ENCODE assay signal across 25 cellular contexts in the genomic region with DNA sequence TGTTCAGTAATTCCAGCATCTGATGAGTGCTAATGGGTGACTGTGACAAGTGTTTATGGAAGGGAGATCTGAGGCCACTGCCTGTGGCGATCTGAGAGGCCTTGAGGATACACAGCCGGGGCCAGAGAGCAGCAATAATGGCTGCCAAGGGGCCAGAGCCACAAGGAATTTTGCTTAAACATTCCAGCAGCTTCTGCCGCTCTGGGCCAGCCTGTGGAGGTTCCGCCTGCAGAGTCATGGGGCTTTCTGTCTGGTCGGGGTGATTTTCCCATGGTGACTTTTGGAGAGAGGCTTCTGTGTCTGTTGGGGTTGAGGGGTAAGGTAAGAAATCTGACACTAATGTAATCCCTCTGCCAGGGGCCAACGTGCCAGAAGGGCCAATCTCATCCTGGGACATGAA.
DNase-seq lines count a peak whose midpoint lies in the region; ATAC-seq and TF ChIP-seq lines count a peak whose summit lies in the region.
"Had no signal": no experiment of that assay in that cellular context is flagged by ENCODE, and none has a peak within 500 bp of the region (broad histone marks: within the 10 kb centered on the region; RNA-seq: fewer than 3 reads in every experiment).

No MANE protein-coding gene starts in this region.

- intact Hi-C loops in esophagus muscularis mucosa (cut with DNase I): no loop called here

- no peaks in the 10 kb centered on the region for H3K9me3 ChIP-seq in SK-N-SH
- H3K9me3 ChIP-seq in esophagus muscularis mucosa: no peaks in the 10 kb centered on the region
- H3K9me3 ChIP-seq: BE2C had no signal

- H2AFZ ChIP-seq in SK-N-SH (ENCODE audit: low read depth): peak overlapping the region; percentile 57; the same call in 1 of the 2 replicates

- H3K36me3 Mint-ChIP-seq in nephron progenitor cell (ENCODE audit: low read depth): no peaks in the 10 kb centered on the region
- H3K36me3 Mint-ChIP-seq in activated naive CD8-positive, alpha-beta T cell treated with anti-CD3 and anti-CD28 coated beads, Interleukin-2, amount 50 U/mL, for 24 hours (ENCODE audit: low read depth): no peaks in the 10 kb centered on the region
- H3K36me3 Mint-ChIP-seq in T-cell: no peaks in the 10 kb centered on the region
- H3K36me3 Mint-ChIP-seq: activated naive CD8-positive, alpha-beta T cell treated with anti-CD3 and anti-CD28 coated beads, Interleukin-2, amount 10 ng/mL, durations not matched to agents 7 days and 5 days; IgD-negative memory B cell; naive B cell had no signal

- CTCF ChIA-PET in SK-N-SH (lab: Yijun Ruan, JAX) (no interaction called here), T-cell (lab: Charles Lee) (interaction anchor here in 1 of 2 donors (0.7 kb wide), 1 partner anchor 592 kb away, joined by 4 read pairs; no protein-coding TSS in a partner anchor)

- no peaks in the 10 kb centered on the region for H3K9me3 Mint-ChIP-seq in nephron progenitor cell
- H3K9me3 Mint-ChIP-seq in activated naive CD8-positive, alpha-beta T cell treated with anti-CD3 and anti-CD28 coated beads, Interleukin-2, amount 50 U/mL, for 24 hours: no peaks in the 10 kb centered on the region
- no peaks in the 10 kb centered on the region for H3K9me3 Mint-ChIP-seq in T-cell
- H3K9me3 Mint-ChIP-seq: activated naive CD8-positive, alpha-beta T cell treated with anti-CD3 and anti-CD28 coated beads, Interleukin-2, amount 10 ng/mL, durations not matched to agents 7 days and 5 days; IgD-negative memory B cell; naive B cell had no signal

- TF ChIP-seq CTCF in SK-N-SH (IDR thresholded peaks at IDR 0.05): no peak
- no peak for TF ChIP-seq CTCF in esophagus muscularis mucosa (IDR thresholded peaks at IDR 0.05)
- TF ChIP-seq CTCF in nephron progenitor cell (IDR thresholded peaks at IDR 0.05): no peak

- H3K36me3 ChIP-seq in SK-N-SH (replicated peaks in 1 of 2; ENCODE audit: control insufficient read depth in 1 of 2, insufficient read depth in 2 of 2, low read length in 1 of 2) (no peaks in the 10 kb centered on the region), esophagus muscularis mucosa (no peaks in the 10 kb centered on the region)
- H3K36me3 ChIP-seq: BE2C had no signal

- no peaks in the 10 kb centered on the region for H3K9me2 ChIP-seq in SK-N-SH

- H3K27ac Mint-ChIP-seq in nephron progenitor cell (no peak overlapping the region), T-cell (no peak overlapping the region)
- H3K27ac Mint-ChIP-seq in activated naive CD8-positive, alpha-beta T cell treated with anti-CD3 and anti-CD28 coated beads, Interleukin-2, amount 50 U/mL, for 24 hours: no peak overlapping the region
- H3K27ac Mint-ChIP-seq: activated CD8-positive, alpha-beta T cell treated with anti-CD3 and anti-CD28 coated beads, Interleukin-2, amount 10 ng/mL, durations not matched to agents 7 days and 5 days; activated naive CD8-positive, alpha-beta T cell treated with anti-CD3 and anti-CD28 coated beads, Interleukin-2, amount 10 ng/mL, durations not matched to agents 7 days and 5 days; IgD-negative memory B cell had no signal

- peaks cover 3% of the 10 kb centered on the region for H3K27me3 Mint-ChIP-seq in nephron progenitor cell (ENCODE audit: low read depth, poor library complexity)
- no peaks in the 10 kb centered on the region for H3K27me3 Mint-ChIP-seq in activated naive CD8-positive, alpha-beta T cell treated with anti-CD3 and anti-CD28 coated beads, Interleukin-2, amount 50 U/mL, for 24 hours
- no peaks in the 10 kb centered on the region for H3K27me3 Mint-ChIP-seq in T-cell
- H3K27me3 Mint-ChIP-seq: activated naive CD8-positive, alpha-beta T cell treated with anti-CD3 and anti-CD28 coated beads, Interleukin-2, amount 10 ng/mL, durations not matched to agents 7 days and 5 days; IgD-negative memory B cell; naive B cell had no signal

- WGBS in SK-N-SH (ENCODE audit: low lambda C conversion rate): 66% methylated on average over 5 of the region's 6 CpGs
- WGBS in esophagus muscularis mucosa: 49% methylated on average over 6 of the region's 6 CpGs

- H3K4me2 ChIP-seq in SK-N-SH: no peak overlapping the region

- H4K20me1 ChIP-seq in SK-N-SH (ENCODE audit: insufficient read depth): no peaks in the 10 kb centered on the region

- H3K4me3 ChIP-seq in SK-N-SH (ENCODE audit: low read depth in 2 of 2, low read length in 1 of 2) (no peak overlapping the region), esophagus muscularis mucosa (no peak overlapping the region)

- H3K4me1 ChIP-seq in SK-N-SH (ENCODE audit: control insufficient read depth in 1 of 2, insufficient read depth in 2 of 2, low read depth in 1 of 2, low read length in 1 of 2) (peaks cover 0 to 5% of the 10 kb centered on the region in 2 experiments; a peak in 2 of 4 replicates), esophagus muscularis mucosa (peaks cover 11 to 50% (median 46%) of the 10 kb centered on the region in 4 donors)
- H3K4me1 ChIP-seq: BE2C had no signal

- H3F3A ChIP-seq in SK-N-SH (replicated peaks; ENCODE audit: insufficient read depth): no peaks in the 10 kb centered on the region

- no peak; the same call in 2 of the 3 replicates for ATAC-seq in SK-N-SH treated with all-trans-retinoic acid at 6 μM for 48 hours
- no peak for ATAC-seq in activated naive CD8-positive, alpha-beta T cell treated with anti-CD3 and anti-CD28 coated beads, Interleukin-2, amount 50 U/mL, for 24 hours
- ATAC-seq in T-cell (replicated peaks in 1 of 4): no peak
- ATAC-seq: activated CD8-positive, alpha-beta T cell treated with anti-CD3 and anti-CD28 coated beads, Interleukin-2, amount 10 ng/mL, durations not matched to agents 7 days and 5 days; esophagus mucosa; stimulated activated naive CD8-positive, alpha-beta T cell treated with anti-CD3 and anti-CD28 coated beads, Interleukin-15, Interleukin-2, amounts not matched to agents 100 U/mL and 50 U/mL, for 24 hours had no signal

- H3K4me3 Mint-ChIP-seq in nephron progenitor cell (no peak overlapping the region), T-cell (no peak overlapping the region)
- no peak overlapping the region for H3K4me3 Mint-ChIP-seq in activated naive CD8-positive, alpha-beta T cell treated with anti-CD3 and anti-CD28 coated beads, Interleukin-2, amount 50 U/mL, for 24 hours
- H3K4me3 Mint-ChIP-seq: activated CD8-positive, alpha-beta T cell treated with anti-CD3 and anti-CD28 coated beads, Interleukin-2, amount 10 ng/mL, durations not matched to agents 7 days and 5 days; activated naive CD8-positive, alpha-beta T cell treated with anti-CD3 and anti-CD28 coated beads, Interleukin-2, amount 10 ng/mL, durations not matched to agents 7 days and 5 days; IgD-negative memory B cell; naive B cell had no signal

- POLR2A ChIA-PET in SK-N-SH (lab: Yijun Ruan, JAX) (no interaction called here), T-cell (lab: Charles Lee) (no interaction called here)

- no peak for TF ChIP-seq POLR2A in esophagus muscularis mucosa (IDR thresholded peaks at IDR 0.05; ENCODE audit: low read depth)

- no peaks in the 10 kb centered on the region for H3K27me3 ChIP-seq in SK-N-SH (ENCODE audit: insufficient read depth)
- H3K27me3 ChIP-seq in esophagus muscularis mucosa: no peaks in the 10 kb centered on the region
- H3K27me3 ChIP-seq: BE2C had no signal

- peaks cover 33% of the 10 kb centered on the region for H3K4me1 Mint-ChIP-seq in nephron progenitor cell
- H3K4me1 Mint-ChIP-seq in activated naive CD8-positive, alpha-beta T cell treated with anti-CD3 and anti-CD28 coated beads, Interleukin-2, amount 50 U/mL, for 24 hours: no peaks in the 10 kb centered on the region
- H3K4me1 Mint-ChIP-seq in T-cell: no peaks in the 10 kb centered on the region
- H3K4me1 Mint-ChIP-seq: activated naive CD8-positive, alpha-beta T cell treated with anti-CD3 and anti-CD28 coated beads, Interleukin-2, amount 10 ng/mL, durations not matched to agents 7 days and 5 days; naive B cell had no signal

- no peak overlapping the region for H3K9ac ChIP-seq in SK-N-SH

- DNase-seq in SK-N-SH (no peak), esophagus muscularis mucosa (ENCODE audit: extremely low spot score) (no peak), nephron progenitor cell (peak; percentile 12), COLO668 (lab: John Stamatoyannopoulos, UW; ENCODE audit: unreplicated experiment) (no peak), dermis blood vessel endothelial cell (no peak), T-cell (no peak)
- no peak for DNase-seq in activated naive CD8-positive, alpha-beta T cell treated with anti-CD3 and anti-CD28 coated beads, Interleukin-2, amount 50 U/mL, for 24 hours
- DNase-seq: activated CD4-positive, CD25-positive, alpha-beta regulatory T cell; activated CD8-positive, alpha-beta T cell treated with anti-CD3 and anti-CD28 coated beads, Interleukin-2, amount 10 ng/mL, durations not matched to agents 7 days and 5 days; activated naive CD8-positive, alpha-beta T cell treated with anti-CD3 and anti-CD28 coated beads, Interleukin-2, amount 10 ng/mL, durations not matched to agents 7 days and 5 days; BE2C; Calu3; naive B cell; NCI-H1694; NCI-H69; OCI-M1; posterior cingulate gyrus; SIG-M5; stimulated activated CD4-positive, alpha-beta T cell treated with anti-CD3 and anti-CD28 coated beads, Interleukin-2, amount 100 ng/mL, for 24 hours; stimulated activated naive CD8-positive, alpha-beta T cell treated with anti-CD3 and anti-CD28 coated beads, Interleukin-15, Interleukin-2, amounts not matched to agents 100 U/mL and 50 U/mL, for 24 hours had no signal

- H3K79me2 ChIP-seq in SK-N-SH (ENCODE audit: insufficient read depth): no peaks in the 10 kb centered on the region

- TF ChIP-seq EP300 in SK-N-SH (IDR thresholded peaks at IDR 0.05; ENCODE audit: borderline replicate concordance in 1 of 2, low read depth in 1 of 2, low read length in 1 of 2) (no peak), esophagus muscularis mucosa (IDR thresholded peaks at IDR 0.05) (no peak)

- TF ChIP-seq RAD21 in SK-N-SH (IDR thresholded peaks at IDR 0.05; ENCODE audit: low read length): no peak

- no peak overlapping the region for H3K27ac ChIP-seq in SK-N-SH (ENCODE audit: low read depth in 2 of 2, low read length in 1 of 2)
- H3K27ac ChIP-seq in esophagus muscularis mucosa (replicated peaks in 1 of 4): peak overlapping the region; percentile 74 to 83 (median 78)
- H3K27ac ChIP-seq: 22Rv1, HL-60 had no signal

TF ChIP-seq in SK-N-SH, 30 proteins besides CTCF, POLR2A, EP300 and RAD21:
- TF ChIP-seq FOXM1 (IDR thresholded peaks at IDR 0.05; ENCODE audit: low read depth): no peak

TF ChIP-seq in SK-N-SH treated with all-trans-retinoic acid at 6 μM for 48 hours, 23 proteins besides CTCF, POLR2A, EP300 and RAD21 (continues in another document):
- no peak for TF ChIP-seq PPARA (CRISPR knock-in tag; IDR thresholded peaks at IDR 0.05; ENCODE audit: borderline replicate concordance)
- TF ChIP-seq, protein P1, sequence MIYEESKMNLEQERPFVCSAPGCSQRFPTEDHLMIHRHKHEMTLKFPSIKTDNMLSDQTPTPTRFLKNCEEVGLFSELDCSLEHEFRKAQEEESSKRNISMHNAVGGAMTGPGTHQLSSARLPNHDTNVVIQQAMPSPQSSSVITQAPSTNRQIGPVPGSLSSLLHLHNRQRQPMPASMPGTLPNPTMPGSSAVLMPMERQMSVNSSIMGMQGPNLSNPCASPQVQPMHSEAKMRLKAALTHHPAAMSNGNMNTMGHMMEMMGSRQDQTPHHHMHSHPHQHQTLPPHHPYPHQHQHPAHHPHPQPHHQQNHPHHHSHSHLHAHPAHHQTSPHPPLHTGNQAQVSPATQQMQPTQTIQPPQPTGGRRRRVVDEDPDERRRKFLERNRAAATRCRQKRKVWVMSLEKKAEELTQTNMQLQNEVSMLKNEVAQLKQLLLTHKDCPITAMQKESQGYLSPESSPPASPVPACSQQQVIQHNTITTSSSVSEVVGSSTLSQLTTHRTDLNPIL (CRISPR knock-in tag; IDR thresholded peaks at IDR 0.05; ENCODE audit: low read depth): no peak

Comparison
In these comparisons a context has a peak if more than half of its experiments do, and no peak if none do; other contexts are left out.
1. H3K27ac ChIP-seq: peak in esophagus muscularis mucosa (4 of 4); none in SK-N-SH (0 of 2).